ENCODE assay signal across 25 cellular contexts in the genomic region with DNA sequence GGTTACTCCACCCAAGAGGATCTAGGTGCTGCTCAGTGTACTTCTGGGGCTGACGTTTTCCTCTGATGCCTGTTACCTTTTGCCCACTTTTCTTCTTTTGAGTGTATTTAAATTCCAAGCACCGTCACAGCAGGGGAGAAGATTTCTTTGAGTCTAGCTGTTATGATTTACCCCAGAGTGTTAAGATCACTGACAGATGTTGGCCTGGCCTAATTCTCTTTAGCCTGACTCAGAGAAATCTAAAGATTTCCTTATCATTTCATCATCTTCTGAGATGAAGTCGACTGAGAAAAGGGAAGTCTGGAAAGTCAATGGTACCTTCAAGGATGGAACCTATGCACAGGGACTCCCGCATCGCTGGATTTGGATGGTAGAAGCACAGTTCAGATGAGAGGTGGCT.
DNase-seq lines count a peak whose midpoint lies in the region; ATAC-seq and TF ChIP-seq lines count a peak whose summit lies in the region.
"Had no signal": no experiment of that assay in that cellular context is flagged by ENCODE, and none has a peak within 500 bp of the region (broad histone marks: within the 10 kb centered on the region; RNA-seq: fewer than 3 reads in every experiment).

No MANE protein-coding gene starts in this region.

- no peaks in the 10 kb centered on the region for H3K4me1 Mint-ChIP-seq in stimulated activated memory B cell treated with anti-CD40 and anti-IgM and Interleukin-4, amounts not matched to agents 10 μg/mL and 1 μg/mL and 100 μg/mL, for 72 hours
- H3K4me1 Mint-ChIP-seq in naive thymus-derived CD8-positive, alpha-beta T cell, result no peaks in the 10 kb centered on the region
- H3K4me1 Mint-ChIP-seq: activated T-helper 17 cell treated with anti-CD3 and anti-CD28 coated beads, Interleukin-2, amount 50 U/mL, for 72 hours had no signal

- no peak overlapping the region for H3K4me3 ChIP-seq in choroid plexus epithelial cell (ENCODE audit: low read depth, low read length)
- H3K4me3 ChIP-seq: ascending aorta, dorsolateral prefrontal cortex, heart right ventricle, prostate gland had no signal

- H3K9me3 Mint-ChIP-seq in stimulated activated memory B cell treated with anti-CD40 and anti-IgM and Interleukin-4, amounts not matched to agents 10 μg/mL and 1 μg/mL and 100 μg/mL, for 72 hours, result peaks cover 6% of the 10 kb centered on the region
- peaks cover 0 to 4% (median 0%) of the 10 kb centered on the region in 9 donors for H3K9me3 Mint-ChIP-seq in naive thymus-derived CD8-positive, alpha-beta T cell
- H3K9me3 Mint-ChIP-seq: activated CD8-positive, alpha-beta T cell treated with anti-CD3 and anti-CD28 coated beads for 36 hours; activated T-helper 17 cell treated with anti-CD3 and anti-CD28 coated beads, Interleukin-2, amount 50 U/mL, for 72 hours had no signal

- peak; percentile 70 for DNase-seq in EH (ENCODE audit: low read depth)
- DNase-seq in HS-5 (ENCODE audit: low read depth), result peak; percentile 46
- DNase-seq in choroid plexus epithelial cell (ENCODE audit: low read depth), result peak; percentile 84
- peak; percentile 36 for DNase-seq in iris pigment epithelial cell (ENCODE audit: low read depth)
- no peak for DNase-seq in HuH-7 (ENCODE audit: low spot score)
- no peak for DNase-seq in naive thymus-derived CD8-positive, alpha-beta T cell
- DNase-seq: ACHN; activated CD4-positive, alpha-beta T cell treated with anti-CD3 and anti-CD28 coated beads for 1 hour; activated CD8-positive, alpha-beta T cell treated with anti-CD3 and anti-CD28 coated beads for 36 hours; central memory CD4-positive, alpha-beta T cell; dorsolateral prefrontal cortex; foreskin keratinocyte; heart right ventricle; MM.1S; NCI-H2029 treated with DMSO at 0.1 percent for 48 hours; NCI-H345; stimulated activated CD4-positive, alpha-beta T cell treated with anti-CD3 and anti-CD28 coated beads, Interleukin-15, amount 100 ng/mL, for 24 hours; stimulated activated naive CD4-positive, alpha-beta T cell had no signal

- POLR2A ChIA-PET in naive thymus-derived CD8-positive, alpha-beta T cell (lab: Charles Lee), result no interaction called here

- no peak overlapping the region for H3K4me3 Mint-ChIP-seq in stimulated activated memory B cell treated with anti-CD40 and anti-IgM and Interleukin-4, amounts not matched to agents 10 μg/mL and 1 μg/mL and 100 μg/mL, for 72 hours
- H3K4me3 Mint-ChIP-seq in naive thymus-derived CD8-positive, alpha-beta T cell, result no peak overlapping the region
- H3K4me3 Mint-ChIP-seq: activated CD8-positive, alpha-beta T cell treated with anti-CD3 and anti-CD28 coated beads for 36 hours; activated T-helper 17 cell treated with anti-CD3 and anti-CD28 coated beads, Interleukin-2, amount 50 U/mL, for 72 hours; T-helper 1 cell treated with Interleukin-12 subunit alpha and Interleukin-12 subunit beta and Interleukin-4 antibody, amounts not matched to agents 30 μg/mL and 1 μg/mL, for 36 hours had no signal

- H3K27me3 Mint-ChIP-seq in stimulated activated memory B cell treated with anti-CD40 and anti-IgM and Interleukin-4, amounts not matched to agents 10 μg/mL and 1 μg/mL and 100 μg/mL, for 72 hours, result no peaks in the 10 kb centered on the region
- H3K27me3 Mint-ChIP-seq in naive thymus-derived CD8-positive, alpha-beta T cell, result peaks cover 0 to 4% (median 0%) of the 10 kb centered on the region in 5 donors
- H3K27me3 Mint-ChIP-seq: activated CD8-positive, alpha-beta T cell treated with anti-CD3 and anti-CD28 coated beads for 36 hours; activated T-helper 17 cell treated with anti-CD3 and anti-CD28 coated beads, Interleukin-2, amount 50 U/mL, for 72 hours had no signal

- H3K36me3 Mint-ChIP-seq in stimulated activated memory B cell treated with anti-CD40 and anti-IgM and Interleukin-4, amounts not matched to agents 10 μg/mL and 1 μg/mL and 100 μg/mL, for 72 hours, result no peaks in the 10 kb centered on the region
- H3K36me3 Mint-ChIP-seq in naive thymus-derived CD8-positive, alpha-beta T cell, result no peaks in the 10 kb centered on the region
- H3K36me3 Mint-ChIP-seq: activated naive CD4-positive, alpha-beta T cell treated with anti-CD3 and anti-CD28 coated beads, Interleukin-2, amount 50 U/mL, for 72 hours had no signal

- ATAC-seq in HG03457 (IDR thresholded peaks at IDR 0.05; ENCODE audit: unreplicated experiment), result no peak
- no peak for ATAC-seq in stimulated activated memory B cell treated with anti-CD40 and anti-IgM and Interleukin-4, amounts not matched to agents 10 μg/mL and 1 μg/mL and 100 μg/mL, for 72 hours
- ATAC-seq in naive thymus-derived CD8-positive, alpha-beta T cell, result no peak
- ATAC-seq: activated CD8-positive, alpha-beta T cell treated with anti-CD3 and anti-CD28 coated beads for 36 hours; activated naive CD4-positive, alpha-beta T cell treated with anti-CD3 and anti-CD28 coated beads, Interleukin-2, amount 50 U/mL, for 72 hours; activated T-helper 17 cell treated with anti-CD3 and anti-CD28 coated beads, Interleukin-2, amount 50 U/mL, for 72 hours; foreskin keratinocyte; heart right ventricle had no signal

- no peak overlapping the region for H3K27ac Mint-ChIP-seq in stimulated activated memory B cell treated with anti-CD40 and anti-IgM and Interleukin-4, amounts not matched to agents 10 μg/mL and 1 μg/mL and 100 μg/mL, for 72 hours
- no peak overlapping the region for H3K27ac Mint-ChIP-seq in naive thymus-derived CD8-positive, alpha-beta T cell
- H3K27ac Mint-ChIP-seq: activated CD8-positive, alpha-beta T cell treated with anti-CD3 and anti-CD28 coated beads for 36 hours; activated naive CD4-positive, alpha-beta T cell treated with anti-CD3 and anti-CD28 coated beads, Interleukin-2, amount 50 U/mL, for 72 hours; activated T-helper 17 cell treated with anti-CD3 and anti-CD28 coated beads, Interleukin-2, amount 50 U/mL, for 72 hours; T-helper 1 cell treated with Interleukin-12 subunit alpha and Interleukin-12 subunit beta and Interleukin-4 antibody, amounts not matched to agents 30 μg/mL and 1 μg/mL, for 36 hours had no signal

- no peak for TF ChIP-seq CTCF in choroid plexus epithelial cell (conservative IDR thresholded peaks at IDR 0.05; ENCODE audit: low read depth, low read length)

Comparison
In these comparisons a context has a peak if more than half of its experiments do, and no peak if none do; other contexts are left out.
1. DNase-seq: peak in EH (single experiment), HS-5 (single experiment), choroid plexus epithelial cell (single experiment) and iris pigment epithelial cell (single experiment); none in HuH-7 (single experiment) and naive thymus-derived CD8-positive, alpha-beta T cell (0 of 10).